Comparison of ENCODE assay signal across 26 cellular contexts in genomic region chr13:100898431-100898830, GRCh38.
"Had no signal": no experiment of that assay in that cellular context is flagged by ENCODE, and none has a peak within 500 bp of the region (broad histone marks: within the 10 kb centered on the region; RNA-seq: fewer than 3 reads in every experiment).

No MANE protein-coding gene starts in this region.

- H3K9me3 Mint-ChIP-seq: activated CD4-positive, alpha-beta memory T cell treated with anti-CD3 and anti-CD28 coated beads, Interleukin-2, amount 10 ng/mL, durations not matched to agents 7 days and 5 days; activated CD4-positive, alpha-beta T cell treated with anti-CD3 and anti-CD28 coated beads, Interleukin-2, amount 10 ng/mL, durations not matched to agents 7 days and 5 days; activated T-cell treated with anti-CD3 and anti-CD28 coated beads, Interleukin-2, amount 50 U/mL, for 4 hours; activated T-helper 17 cell treated with anti-CD3 and anti-CD28 coated beads, Interleukin-2, amount 50 U/mL, for 72 hours; central memory CD8-positive, alpha-beta T cell; endodermal cell; WTC11 had no signal

- H3K36me3 Mint-ChIP-seq: activated naive CD8-positive, alpha-beta T cell; WTC11 had no signal

- H3K27ac Mint-ChIP-seq: activated CD4-positive, alpha-beta memory T cell treated with anti-CD3 and anti-CD28 coated beads, Interleukin-2, amount 10 ng/mL, durations not matched to agents 7 days and 5 days; activated CD4-positive, alpha-beta T cell treated with anti-CD3 and anti-CD28 coated beads, Interleukin-2, amount 10 ng/mL, durations not matched to agents 7 days and 5 days; activated naive CD8-positive, alpha-beta T cell; activated T-helper 17 cell treated with anti-CD3 and anti-CD28 coated beads, Interleukin-2, amount 50 U/mL, for 72 hours; dendritic cell treated with granulocyte-macrophage colony-stimulating factor and Interleukin-4, amounts not matched to agents 40 ng/mL and 50 ng/mL, for 4 days; endodermal cell; WTC11 had no signal

- H3K4me3 Mint-ChIP-seq: activated CD4-positive, alpha-beta memory T cell treated with anti-CD3 and anti-CD28 coated beads, Interleukin-2, amount 10 ng/mL, durations not matched to agents 7 days and 5 days; activated CD4-positive, alpha-beta T cell treated with anti-CD3 and anti-CD28 coated beads, Interleukin-2, amount 10 ng/mL, durations not matched to agents 7 days and 5 days; activated naive CD8-positive, alpha-beta T cell; activated T-cell treated with anti-CD3 and anti-CD28 coated beads, Interleukin-2, amount 50 U/mL, for 4 hours; activated T-helper 17 cell treated with anti-CD3 and anti-CD28 coated beads, Interleukin-2, amount 50 U/mL, for 72 hours; central memory CD8-positive, alpha-beta T cell; dendritic cell treated with granulocyte-macrophage colony-stimulating factor and Interleukin-4, amounts not matched to agents 40 ng/mL and 50 ng/mL, for 4 days; endodermal cell; WTC11 had no signal

- ATAC-seq: activated T-cell treated with anti-CD3 and anti-CD28 coated beads, Interleukin-2, amount 50 U/mL, for 4 hours; activated T-helper 17 cell treated with anti-CD3 and anti-CD28 coated beads, Interleukin-2, amount 50 U/mL, for 72 hours; esophagus mucosa; WTC11 had no signal

- H3K27me3 Mint-ChIP-seq: activated naive CD8-positive, alpha-beta T cell; dendritic cell treated with granulocyte-macrophage colony-stimulating factor and Interleukin-4, amounts not matched to agents 40 ng/mL and 50 ng/mL, for 4 days had no signal

- H3K4me3 ChIP-seq: coronary artery, dorsolateral prefrontal cortex had no signal

- DNase-seq: activated CD4-positive, alpha-beta memory T cell treated with anti-CD3 and anti-CD28 coated beads, Interleukin-2, amount 10 ng/mL, durations not matched to agents 7 days and 5 days; activated CD4-positive, alpha-beta T cell treated with anti-CD3 and anti-CD28 coated beads for 1 hour; activated CD4-positive, alpha-beta T cell treated with anti-CD3 and anti-CD28 coated beads for 4 hours; activated CD4-positive, alpha-beta T cell treated with anti-CD3 and anti-CD28 coated beads, Interleukin-2, amount 10 ng/mL, durations not matched to agents 7 days and 5 days; activated CD4-positive, alpha-beta T cell treated with anti-CD3 and anti-CD28 coated beads, Interleukin-2, amount 50 U/mL, for 4 hours; activated CD8-positive, alpha-beta memory T cell treated with anti-CD3 and anti-CD28 coated beads, Interleukin-2, amount 50 U/mL, for 48 hours; activated effector memory CD4-positive, alpha-beta T cell treated with Interleukin-2 at 50 U/mL for 16 hours; activated gamma-delta T cell treated with Interleukin-2 at 50 U/mL for 16 hours; activated naive CD4-positive, alpha-beta T cell treated with anti-CD3 and anti-CD28 coated beads, Interleukin-2, amount 50 U/mL, for 16 hours; activated naive CD4-positive, alpha-beta T cell treated with Interleukin-2 at 50 U/mL for 16 hours; activated T-cell treated with anti-CD3 and anti-CD28 coated beads, Interleukin-2, amount 50 U/mL, for 4 hours; amniotic stem cell; anterior cingulate cortex; brain microvascular endothelial cell; dorsolateral prefrontal cortex; effector memory CD4-positive, alpha-beta T cell; endodermal cell; head of caudate nucleus; T-helper 2 cell had no signal

- H3K4me1 Mint-ChIP-seq: activated CD4-positive, alpha-beta memory T cell treated with anti-CD3 and anti-CD28 coated beads, Interleukin-2, amount 10 ng/mL, durations not matched to agents 7 days and 5 days; activated CD4-positive, alpha-beta T cell treated with anti-CD3 and anti-CD28 coated beads, Interleukin-2, amount 10 ng/mL, durations not matched to agents 7 days and 5 days; activated T-helper 17 cell treated with anti-CD3 and anti-CD28 coated beads, Interleukin-2, amount 50 U/mL, for 72 hours; central memory CD8-positive, alpha-beta T cell; endodermal cell; WTC11 had no signal
